9 cellular contexts compared by ENCODE assay signal in the genomic region with DNA sequence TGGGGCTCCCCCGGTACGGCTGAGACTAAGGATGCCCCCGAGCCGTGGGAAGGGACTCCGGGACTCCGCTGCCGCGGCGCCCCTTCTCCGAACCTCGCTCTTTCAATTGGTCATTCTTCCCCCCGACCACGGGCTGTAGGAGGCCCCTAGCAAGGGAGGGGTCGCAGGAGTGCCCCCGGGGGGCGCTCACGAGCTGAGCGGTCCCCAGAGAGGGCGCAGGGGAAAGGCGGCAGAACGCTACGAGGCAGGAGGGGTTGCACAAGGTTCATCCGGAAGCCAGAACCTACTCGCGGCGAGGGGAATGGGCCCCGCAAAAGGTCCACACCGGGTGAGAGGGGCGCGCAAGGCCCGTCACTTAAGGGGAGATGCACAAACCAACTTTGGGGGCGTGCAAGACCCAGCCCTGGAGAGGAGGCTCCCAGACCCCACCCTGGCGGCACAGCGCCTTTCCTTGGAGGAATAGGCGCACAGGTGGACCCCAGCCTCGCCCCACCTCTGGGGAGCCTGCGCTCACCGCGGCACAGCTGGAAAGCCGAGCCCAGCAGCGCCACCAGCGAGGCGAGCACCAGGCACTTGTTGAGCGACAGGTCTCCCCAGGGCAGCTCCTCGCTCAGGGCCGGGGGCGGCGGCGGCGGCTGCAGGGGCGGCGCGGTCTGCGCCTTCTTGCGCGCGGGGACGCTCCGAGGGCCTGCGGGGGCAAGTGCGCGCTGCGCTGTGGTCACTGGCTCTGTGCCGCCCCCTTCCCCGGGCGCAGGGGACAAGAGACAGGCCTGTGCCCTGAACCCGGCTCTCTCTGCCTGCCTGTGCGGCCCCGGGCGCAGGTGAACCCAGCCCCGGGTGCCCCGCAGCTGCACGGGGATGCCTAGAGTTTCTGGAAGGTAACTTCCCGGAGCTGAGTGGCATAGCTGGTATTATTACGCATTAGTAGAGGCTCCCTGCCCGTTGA.
DNase-seq lines count a peak whose midpoint lies in the region; ATAC-seq lines count a peak whose summit lies in the region.
"Had no signal": no experiment of that assay in that cellular context is flagged by ENCODE, and none has a peak within 500 bp of the region (broad histone marks: within the 10 kb centered on the region; RNA-seq: fewer than 3 reads in every experiment).

No MANE protein-coding gene starts in this region.

- DNase-seq in DMS53 (lab: John Stamatoyannopoulos, UW), result peak; percentile 26
- DNase-seq in DMS53 treated with DMSO at 0.1 percent for 48 hours (lab: John Stamatoyannopoulos, UW; ENCODE audit: unreplicated experiment), result no peak
- DNase-seq in T-helper 2 cell treated with Interferon-gamma antibody and Interleukin-4, amounts not matched to agents 5 μg/mL and 100 μg/mL, for 36 hours (ENCODE audit: low spot score), result no peak
- no peak for DNase-seq in effector memory CD4-positive, alpha-beta T cell
- DNase-seq in stimulated activated CD8-positive, alpha-beta memory T cell treated with anti-CD3 and anti-CD28 coated beads, Interleukin-4, amount 100 ng/mL, for 48 hours, result peak; percentile 60
- no peak for DNase-seq in HAP-1 (ENCODE audit: low spot score in 2 of 2)

- peaks cover 4% of the 10 kb centered on the region for H3K4me1 Mint-ChIP-seq in T-helper 2 cell treated with Interferon-gamma antibody and Interleukin-4, amounts not matched to agents 5 μg/mL and 100 μg/mL, for 36 hours (ENCODE audit: low read depth)

- H3K36me3 ChIP-seq in effector memory CD4-positive, alpha-beta T cell (ENCODE audit: control insufficient read depth, insufficient read depth, low read length), result peaks cover 4% of the 10 kb centered on the region
- H3K36me3 ChIP-seq in HAP-1 (replicated peaks), result peaks cover 6% of the 10 kb centered on the region

- in situ Hi-C loops in HAP-1 (cut with MboI; ENCODE audit: low sequenced_read_pairs), result no loop called here

- H3K27ac ChIP-seq in effector memory CD4-positive, alpha-beta T cell (ENCODE audit: insufficient read depth, low read length, poor library complexity, severe bottlenecking), result no peak overlapping the region
- H3K27ac ChIP-seq: A549 had no signal

- peak overlapping the region; percentile 53 for H3K4me3 ChIP-seq in effector memory CD4-positive, alpha-beta T cell (ENCODE audit: insufficient read depth, low read depth, low read length, poor library complexity, severe bottlenecking)
- no peak overlapping the region for H3K4me3 ChIP-seq in HAP-1
- H3K4me3 ChIP-seq: A549 had no signal

- no peaks in the 10 kb centered on the region for H3K9me3 ChIP-seq in effector memory CD4-positive, alpha-beta T cell (ENCODE audit: control insufficient read depth, low read length)
- no peaks in the 10 kb centered on the region for H3K9me3 ChIP-seq in HAP-1
- H3K9me3 ChIP-seq: A549 had no signal

- peaks cover 4% of the 10 kb centered on the region for H3K36me3 Mint-ChIP-seq in T-helper 2 cell treated with Interferon-gamma antibody and Interleukin-4, amounts not matched to agents 5 μg/mL and 100 μg/mL, for 36 hours (ENCODE audit: low read depth)

- H3K9me3 Mint-ChIP-seq in T-helper 2 cell treated with Interferon-gamma antibody and Interleukin-4, amounts not matched to agents 5 μg/mL and 100 μg/mL, for 36 hours, result no peaks in the 10 kb centered on the region

- peaks cover 18% of the 10 kb centered on the region for H3K27me3 Mint-ChIP-seq in T-helper 2 cell treated with Interferon-gamma antibody and Interleukin-4, amounts not matched to agents 5 μg/mL and 100 μg/mL, for 36 hours (ENCODE audit: low read depth)

- ATAC-seq in GM21526 (IDR thresholded peaks at IDR 0.05; ENCODE audit: low FRiP score, unreplicated experiment) (no peak), GM21515 (IDR thresholded peaks at IDR 0.05; ENCODE audit: unreplicated experiment) (no peak)

- peaks cover 46% of the 10 kb centered on the region for H3K4me1 ChIP-seq in effector memory CD4-positive, alpha-beta T cell (ENCODE audit: control insufficient read depth, insufficient read depth, low read length, poor library complexity, severe bottlenecking)
- no peaks in the 10 kb centered on the region for H3K4me1 ChIP-seq in HAP-1
- H3K4me1 ChIP-seq: A549 had no signal

- H3K4me3 Mint-ChIP-seq in T-helper 2 cell treated with Interferon-gamma antibody and Interleukin-4, amounts not matched to agents 5 μg/mL and 100 μg/mL, for 36 hours, result peak overlapping the region; percentile 32

- H3K27me3 ChIP-seq in effector memory CD4-positive, alpha-beta T cell (replicated peaks; ENCODE audit: control insufficient read depth, insufficient read depth, low read length, poor library complexity, severe bottlenecking), result peaks cover 24% of the 10 kb centered on the region
- no peaks in the 10 kb centered on the region for H3K27me3 ChIP-seq in HAP-1 (ENCODE audit: low read depth)

- no peak overlapping the region for H3K27ac Mint-ChIP-seq in T-helper 2 cell treated with Interferon-gamma antibody and Interleukin-4, amounts not matched to agents 5 μg/mL and 100 μg/mL, for 36 hours

Comparison
In these comparisons a context has a peak if more than half of its experiments do, and no peak if none do; other contexts are left out.
1. DNase-seq: peak in DMS53 (single experiment) and stimulated activated CD8-positive, alpha-beta memory T cell treated with anti-CD3 and anti-CD28 coated beads, Interleukin-4, amount 100 ng/mL, for 48 hours (single experiment); none in DMS53 treated with DMSO at 0.1 percent for 48 hours (single experiment), T-helper 2 cell treated with Interferon-gamma antibody and Interleukin-4, amounts not matched to agents 5 μg/mL and 100 μg/mL, for 36 hours (single experiment), effector memory CD4-positive, alpha-beta T cell (0 of 3) and HAP-1 (0 of 2).